In the genomic region with DNA sequence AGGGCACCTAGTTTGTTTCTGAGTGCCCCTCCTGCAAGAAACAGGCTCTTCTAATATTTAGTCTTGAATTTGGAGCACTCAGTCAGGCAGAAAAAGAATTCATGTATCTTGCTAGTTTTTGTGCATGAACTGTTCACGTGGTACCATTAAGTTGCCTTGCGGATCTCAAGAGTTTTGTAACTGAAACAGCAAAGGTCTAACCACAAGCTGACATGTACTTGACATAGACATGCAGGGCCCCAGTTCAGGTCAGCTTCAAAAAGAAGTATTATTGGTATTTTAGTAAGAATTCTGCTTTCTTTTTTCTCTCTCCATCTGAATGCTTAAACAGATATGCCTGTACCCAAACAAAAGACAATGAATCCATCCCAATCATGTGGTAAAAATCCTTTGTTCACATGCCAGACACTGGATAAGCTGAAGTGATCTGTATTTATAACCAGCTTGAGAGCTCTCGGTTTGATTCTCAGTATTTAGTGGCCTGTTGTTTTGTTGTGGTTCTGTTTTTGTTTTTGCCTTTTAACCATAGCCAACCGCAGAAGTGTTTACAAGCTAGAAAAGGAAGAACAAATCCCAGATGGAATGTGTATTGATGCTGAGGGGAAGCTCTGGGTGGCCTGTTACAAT, we compare ENCODE assay signal across 13 cellular contexts. TPM values are rescaled to one million over a fixed set of nuclear protein-coding genes. Genes with fewer than 3 reads are reported as not detected.
DNase-seq lines count a peak whose midpoint lies in the region; ATAC-seq and TF ChIP-seq lines count a peak whose summit lies in the region.
"Had no signal": no experiment of that assay in that cellular context is flagged by ENCODE, and none has a peak within 500 bp of the region (broad histone marks: within the 10 kb centered on the region; RNA-seq: fewer than 3 reads in every experiment).

No MANE protein-coding gene starts in this region.

- intact Hi-C loops in sigmoid colon (cut with DNase I) = loop anchor here (10.0 kb wide), 1 partner anchor 186 kb away; no protein-coding TSS in a partner anchor

- TF ChIP-seq CTCF in glutamatergic neuron (IDR thresholded peaks at IDR 0.05; ENCODE audit: partially characterized antibody, unreplicated experiment) = no peak
- TF ChIP-seq CTCF in sigmoid colon (IDR thresholded peaks at IDR 0.05) = no peak

- peaks cover 2% of the 10 kb centered on the region for H3K9me3 Mint-ChIP-seq in glutamatergic neuron (ENCODE audit: unreplicated experiment)
- H3K9me3 Mint-ChIP-seq: type B pancreatic cell had no signal

- H3K27me3 ChIP-seq in sigmoid colon = no peaks in the 10 kb centered on the region

- H3K36me3 Mint-ChIP-seq in glutamatergic neuron (ENCODE audit: unreplicated experiment) = no peaks in the 10 kb centered on the region
- H3K36me3 Mint-ChIP-seq: type B pancreatic cell had no signal

- TF ChIP-seq POLR2A in sigmoid colon (IDR thresholded peaks at IDR 0.05) = no peak

- H3K4me3 ChIP-seq in sigmoid colon = no peak overlapping the region

- WGBS in sigmoid colon, 2 donors = 50 to 51% methylated on average over 4 of the region's 4 CpGs

- no peak overlapping the region for H3K4me3 Mint-ChIP-seq in glutamatergic neuron (ENCODE audit: unreplicated experiment)
- H3K4me3 Mint-ChIP-seq: type B pancreatic cell had no signal

- H3K27me3 Mint-ChIP-seq in glutamatergic neuron (ENCODE audit: unreplicated experiment) = peaks cover 1% of the 10 kb centered on the region
- H3K27me3 Mint-ChIP-seq: type B pancreatic cell had no signal

- TF ChIP-seq EP300 in sigmoid colon (IDR thresholded peaks at IDR 0.05) = no peak

- ATAC-seq in GM19324 (IDR thresholded peaks at IDR 0.05; ENCODE audit: low FRiP score, unreplicated experiment) = no peak

- no peak overlapping the region for H3K27ac ChIP-seq in sigmoid colon

- H3K27ac Mint-ChIP-seq in glutamatergic neuron (ENCODE audit: unreplicated experiment) = peak overlapping the region; percentile 59
- H3K27ac Mint-ChIP-seq: type B pancreatic cell had no signal

- no peaks in the 10 kb centered on the region for H3K36me3 ChIP-seq in sigmoid colon

- H3K9me3 ChIP-seq in sigmoid colon = no peaks in the 10 kb centered on the region

- no peaks in the 10 kb centered on the region for H3K4me1 ChIP-seq in sigmoid colon

- peak; percentile 57 for DNase-seq in DMS79 treated with DMSO at 0.1 percent for 48 hours (lab: John Stamatoyannopoulos, UW)
- peak; percentile 0 for DNase-seq in HCEC 1CT
- DNase-seq in SW480 (ENCODE audit: low spot score) = peak; percentile 80
- no peak for DNase-seq in glutamatergic neuron
- DNase-seq in sigmoid colon = no peak
- DNase-seq in H4 (ENCODE audit: low spot score) = no peak
- DNase-seq in NCI-H1105 (lab: John Stamatoyannopoulos, UW) = no peak
- DNase-seq: DND-41, H7, kidney glomerular epithelial cell, NCI-H146 had no signal

- peaks cover 3% of the 10 kb centered on the region for H3K4me1 Mint-ChIP-seq in glutamatergic neuron (ENCODE audit: low read depth, unreplicated experiment)

RNA-seq across cellular contexts. Expression of gene RGN, which starts 13.0 kb away (rescaled TPM):
- 2.7 TPM for total RNA-seq in glutamatergic neuron (ENCODE audit: unreplicated experiment)
- 10 to 100 TPM in 2 of 4 donors, 1 to 10 TPM in 2; 5.3 to 12.2 (median 9.1) TPM for total RNA-seq in sigmoid colon
- under 1 TPM in 2 of 3 donors, not detected in 1; 0.42 to 0.60 TPM for polyA plus RNA-seq in sigmoid colon
- not detected in 2 replicates for total RNA-seq in H4 (2014; rRNA removed; shearing (Covaris generic))

RNA-seq across cellular contexts. Expression of gene NDUFB11, which starts 53.2 kb away (rescaled TPM):
- total RNA-seq in glutamatergic neuron (ENCODE audit: unreplicated experiment) (161 TPM), sigmoid colon (100 to 1,000 TPM in 1 of 4 donors, 10 to 100 TPM in 3; 64.3 to 103 (median 82.8) TPM)
- 100 to 1,000 TPM in 1 of 3 donors, 10 to 100 TPM in 2; 82.3 to 124 (median 91.8) TPM for polyA plus RNA-seq in sigmoid colon
- 129 and 138 TPM in 2 replicates for total RNA-seq in H4 (2014; rRNA removed; shearing (Covaris generic))

RNA-seq across cellular contexts. Expression of gene RBM10, which starts 53.8 kb away (rescaled TPM):
- total RNA-seq in glutamatergic neuron (ENCODE audit: unreplicated experiment) (74.6 TPM), sigmoid colon (10 to 100 TPM; 17.1 to 28.0 (median 22.0) TPM)
- polyA plus RNA-seq in sigmoid colon = 10 to 100 TPM; 15.0 to 44.3 (median 23.8) TPM
- 37.9 and 42.3 TPM in 2 replicates for total RNA-seq in H4 (2014; rRNA removed; shearing (Covaris generic))

Comparison
In these comparisons a context has a peak if more than half of its experiments do, and no peak if none do; other contexts are left out.
1. DNase-seq: peak in DMS79 treated with DMSO at 0.1 percent for 48 hours (single experiment), HCEC 1CT (single experiment) and SW480 (single experiment); none in glutamatergic neuron (single experiment), sigmoid colon (single experiment), H4 (single experiment) and NCI-H1105 (single experiment).